ENCODE assay signal across 8 cellular contexts in the genomic region with DNA sequence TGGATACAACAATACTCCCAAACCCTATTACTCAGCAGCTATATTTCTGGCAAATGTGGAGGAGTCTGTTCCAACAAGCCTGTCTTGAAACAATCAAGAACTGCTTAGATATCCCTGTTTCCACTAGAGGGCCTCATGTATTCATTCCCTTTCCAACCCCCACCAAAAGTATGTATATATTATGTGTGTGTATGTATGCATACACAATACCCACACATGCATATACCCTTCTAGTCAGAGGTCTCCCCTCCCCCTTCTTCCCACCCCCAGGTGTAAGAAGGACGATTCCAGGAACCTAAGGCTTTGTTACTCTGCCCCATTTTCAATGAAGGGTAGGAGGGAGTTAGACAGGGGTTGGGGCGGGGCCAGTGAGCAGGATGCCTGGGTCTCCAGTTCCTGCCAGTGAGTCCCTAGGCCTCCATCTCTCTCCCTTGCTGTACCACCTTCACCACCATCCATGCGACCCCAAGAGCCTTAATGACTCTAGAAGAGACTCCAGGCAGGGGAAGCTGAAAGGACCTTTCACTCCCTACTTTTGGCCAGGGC. TPM values are rescaled to one million over a fixed set of nuclear protein-coding genes. Genes with fewer than 3 reads are reported as not detected.
DNase-seq lines count a peak whose midpoint lies in the region; ATAC-seq and TF ChIP-seq lines count a peak whose summit lies in the region.

A gene (plus strand): TSS at position 392 of the 546 bp plus-strand sequence. CDS start 5,342 bp downstream, outside the sequence.

- peaks cover 14% of the 10 kb centered on the region for H3K27me3 Mint-ChIP-seq in glutamatergic neuron (ENCODE audit: unreplicated experiment)

- DNase-seq in GM04503 (ENCODE audit: low read depth) (peak; percentile 43), SK-N-MC (ENCODE audit: low read depth, low spot score) (peak; percentile 72), glutamatergic neuron (no peak), posterior vena cava (ENCODE audit: low spot score) (no peak), upper lobe of right lung (no peak)
- DNase-seq in activated naive CD4-positive, alpha-beta T cell treated with anti-CD3 and anti-CD28 coated beads, Interleukin-2, amount 50 U/mL, for 72 hours (ENCODE audit: low spot score in 2 of 2) = peak; percentile 81 to 83

- no peaks in the 10 kb centered on the region for H3K9me3 Mint-ChIP-seq in activated naive CD4-positive, alpha-beta T cell treated with anti-CD3 and anti-CD28 coated beads, Interleukin-2, amount 50 U/mL, for 72 hours
- peaks cover 15% of the 10 kb centered on the region for H3K9me3 Mint-ChIP-seq in glutamatergic neuron (ENCODE audit: unreplicated experiment)

- H3K4me1 ChIP-seq in upper lobe of right lung = peaks cover 50% of the 10 kb centered on the region

- peak within 1 kb of the TSS; percentile 97 to 100 for H3K27ac Mint-ChIP-seq in activated naive CD4-positive, alpha-beta T cell treated with anti-CD3 and anti-CD28 coated beads, Interleukin-2, amount 50 U/mL, for 72 hours
- H3K27ac Mint-ChIP-seq in glutamatergic neuron (ENCODE audit: unreplicated experiment) = peak within 1 kb of the TSS; percentile 80

- H3K4me3 Mint-ChIP-seq in glutamatergic neuron (ENCODE audit: unreplicated experiment) = peak within 1 kb of the TSS; percentile 94

- peaks cover 39% of the 10 kb centered on the region for H3K4me1 Mint-ChIP-seq in glutamatergic neuron (ENCODE audit: low read depth, unreplicated experiment)

- H3K4me3 ChIP-seq in SK-N-MC (peak within 1 kb of the TSS; percentile 57), upper lobe of right lung (peak within 1 kb of the TSS; percentile 77)

- H3K36me3 ChIP-seq in KOPT-K1 (ENCODE audit: insufficient read depth, low read length) (peaks cover 34% of the 10 kb centered on the region), SK-N-MC (ENCODE audit: insufficient read depth, low read length) (no peaks in the 10 kb centered on the region), upper lobe of right lung (no peaks in the 10 kb centered on the region)

- H3K36me3 Mint-ChIP-seq in activated naive CD4-positive, alpha-beta T cell treated with anti-CD3 and anti-CD28 coated beads, Interleukin-2, amount 50 U/mL, for 72 hours = peaks cover 39 to 51% of the 10 kb centered on the region in 2 donors
- H3K36me3 Mint-ChIP-seq in glutamatergic neuron (ENCODE audit: unreplicated experiment) = no peaks in the 10 kb centered on the region

- no peaks in the 10 kb centered on the region for H3K9me3 ChIP-seq in KOPT-K1 (ENCODE audit: insufficient read depth, low read length, poor library complexity, severe bottlenecking)
- H3K9me3 ChIP-seq in SK-N-MC (ENCODE audit: low read depth, low read length) = no peaks in the 10 kb centered on the region
- no peaks in the 10 kb centered on the region for H3K9me3 ChIP-seq in upper lobe of right lung

- peak; percentile 45 for TF ChIP-seq CTCF in glutamatergic neuron (IDR thresholded peaks at IDR 0.05; ENCODE audit: partially characterized antibody, unreplicated experiment)
- TF ChIP-seq CTCF in upper lobe of right lung (IDR thresholded peaks at IDR 0.05) = peak; percentile 59

- peak within 1 kb of the TSS; percentile 47 for H3K9ac ChIP-seq in SK-N-MC (ENCODE audit: insufficient read length)

- H3K27ac ChIP-seq in KOPT-K1 (ENCODE audit: low read depth, low read length, poor library complexity, severe bottlenecking) = peak within 1 kb of the TSS; percentile 98
- peak within 1 kb of the TSS; percentile 79 for H3K27ac ChIP-seq in SK-N-MC
- peak within 1 kb of the TSS; percentile 61 for H3K27ac ChIP-seq in upper lobe of right lung

- peak; percentile 40 to 60 for ATAC-seq in activated naive CD4-positive, alpha-beta T cell treated with anti-CD3 and anti-CD28 coated beads, Interleukin-2, amount 50 U/mL, for 72 hours
- peak; percentile 2 for ATAC-seq in upper lobe of right lung
- no peak for ATAC-seq in HG03442 (IDR thresholded peaks at IDR 0.05; ENCODE audit: unreplicated experiment)

- intact Hi-C loops in posterior vena cava (cut with DNase I) (loop anchor here in 1 of 2 donors (5.0 kb wide), 1 partner anchor 189 kb away; a partner anchor contains a TSS), upper lobe of right lung (cut with DNase I) (no loop called here)

- H3K27me3 ChIP-seq in upper lobe of right lung = no peaks in the 10 kb centered on the region

RNA-seq across cellular contexts. Expression of the gene that starts here (rescaled TPM):
- 100 to 1,000 TPM; 386 to 441 TPM for total RNA-seq in activated naive CD4-positive, alpha-beta T cell treated with anti-CD3 and anti-CD28 coated beads, Interleukin-2, amount 50 U/mL, for 72 hours
- total RNA-seq in glutamatergic neuron (ENCODE audit: unreplicated experiment) (57.5 TPM), posterior vena cava (10 to 100 TPM; 35.4 to 38.0 TPM), upper lobe of right lung (29.0 TPM)

Comparison
In these comparisons a context has a peak if more than half of its experiments do, and no peak if none do; other contexts are left out.
1. DNase-seq: peak in GM04503 (single experiment), SK-N-MC (single experiment) and activated naive CD4-positive, alpha-beta T cell treated with anti-CD3 and anti-CD28 coated beads, Interleukin-2, amount 50 U/mL, for 72 hours (2 of 2); none in glutamatergic neuron (single experiment), posterior vena cava (single experiment) and upper lobe of right lung (single experiment).
2. Peak in every context shown above with its lines, with median percentiles within 50 percentile points of each other: H3K27ac ChIP-seq.